ENCODE assay signal across 9 cellular contexts in the genomic region with DNA sequence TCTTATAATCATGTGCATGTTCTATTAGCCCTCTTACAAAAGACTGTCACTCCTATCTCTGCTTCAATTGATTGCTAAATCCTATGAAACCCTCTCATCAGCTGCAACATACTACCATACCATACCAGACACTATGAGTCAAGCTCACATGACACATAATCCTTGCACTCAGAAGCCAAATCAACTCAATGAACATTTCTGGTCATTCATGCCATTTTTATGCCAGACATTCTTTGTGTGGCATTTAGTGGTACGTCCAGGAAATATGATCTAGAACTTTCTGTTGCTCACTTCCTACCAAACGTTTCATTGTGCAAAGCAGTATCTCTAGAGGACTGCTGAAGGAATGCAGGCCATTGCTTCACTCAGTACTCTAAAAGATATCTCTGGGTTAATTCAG.
A peak's percentile ranks its signal among the peaks of the same experiment; 100 is the strongest.
DNase-seq lines count a peak whose midpoint lies in the region; ATAC-seq and TF ChIP-seq lines count a peak whose summit lies in the region.
"Had no signal": no experiment of that assay in that cellular context is flagged by ENCODE, and none has a peak within 500 bp of the region (broad histone marks: within the 10 kb centered on the region; RNA-seq: fewer than 3 reads in every experiment).

No MANE protein-coding gene starts in this region.

- H3K18ac ChIP-seq in mesendoderm (ENCODE audit: low read length) = no peak overlapping the region

- H3K4me1 Mint-ChIP-seq in activated T-cell treated with anti-CD3 and anti-CD28 coated beads, Interleukin-2, amount 50 U/mL, for 72 hours (ENCODE audit: low read depth) = peaks cover 22% of the 10 kb centered on the region
- H3K4me1 Mint-ChIP-seq in stimulated activated memory B cell treated with anti-CD40 and anti-IgM and Interleukin-4, amounts not matched to agents 10 μg/mL and 1 μg/mL and 100 μg/mL, for 72 hours = no peaks in the 10 kb centered on the region

- H4K8ac ChIP-seq in mesendoderm (ENCODE audit: low read depth, low read length) = no peak overlapping the region

- no peak overlapping the region for H2BK5ac ChIP-seq in mesendoderm (ENCODE audit: low read length)

- no peaks in the 10 kb centered on the region for H3K9me3 ChIP-seq in upper lobe of left lung
- H3K9me3 ChIP-seq: BLaER1 had no signal

- H3K27me3 ChIP-seq in upper lobe of left lung (no peaks in the 10 kb centered on the region), mesendoderm (ENCODE audit: insufficient read depth, low read length, poor library complexity) (no peaks in the 10 kb centered on the region)
- H3K27me3 ChIP-seq: BLaER1 had no signal

- H3K27ac ChIP-seq in VCaP (peak overlapping the region; percentile 43; the same call in 1 of the 2 replicates), upper lobe of left lung (peak overlapping the region in 1 of 4 donors; percentile 37), mesendoderm (ENCODE audit: low read depth, low read length) (no peak overlapping the region)
- H3K27ac ChIP-seq: BLaER1 had no signal

- no peak overlapping the region for H2BK15ac ChIP-seq in mesendoderm (replicated peaks; ENCODE audit: low read depth)

- peaks cover 0 to 1% of the 10 kb centered on the region in 2 donors for H3K36me3 Mint-ChIP-seq in activated T-cell treated with anti-CD3 and anti-CD28 coated beads, Interleukin-2, amount 50 U/mL, for 72 hours (ENCODE audit: insufficient read depth in 2 of 2)
- no peaks in the 10 kb centered on the region for H3K36me3 Mint-ChIP-seq in stimulated activated memory B cell treated with anti-CD40 and anti-IgM and Interleukin-4, amounts not matched to agents 10 μg/mL and 1 μg/mL and 100 μg/mL, for 72 hours

- H3K23ac ChIP-seq in mesendoderm (ENCODE audit: low read length) = no peak overlapping the region

- peak in 1 of 4 donors; percentile 66 for TF ChIP-seq EP300 in upper lobe of left lung (IDR thresholded peaks at IDR 0.05)

- TF ChIP-seq CTCF in VCaP (conservative IDR thresholded peaks at IDR 0.05) (no peak), upper lobe of left lung (IDR thresholded peaks at IDR 0.05) (peak in 2 of 6 experiments; percentile 15 to 37)

- no peaks in the 10 kb centered on the region for H3K27me3 Mint-ChIP-seq in activated T-cell treated with anti-CD3 and anti-CD28 coated beads, Interleukin-2, amount 50 U/mL, for 72 hours (ENCODE audit: low read depth)
- H3K27me3 Mint-ChIP-seq in stimulated activated memory B cell treated with anti-CD40 and anti-IgM and Interleukin-4, amounts not matched to agents 10 μg/mL and 1 μg/mL and 100 μg/mL, for 72 hours = no peaks in the 10 kb centered on the region

- H3K9me3 Mint-ChIP-seq in activated T-cell treated with anti-CD3 and anti-CD28 coated beads, Interleukin-2, amount 50 U/mL, for 72 hours = peaks cover 0 to 2% of the 10 kb centered on the region in 2 donors
- H3K9me3 Mint-ChIP-seq in stimulated activated memory B cell treated with anti-CD40 and anti-IgM and Interleukin-4, amounts not matched to agents 10 μg/mL and 1 μg/mL and 100 μg/mL, for 72 hours = no peaks in the 10 kb centered on the region

- H3K36me3 ChIP-seq in upper lobe of left lung (peaks cover 0 to 19% (median 0%) of the 10 kb centered on the region in 4 donors), mesendoderm (ENCODE audit: control insufficient read depth, insufficient read depth, low read length) (no peaks in the 10 kb centered on the region)

- H3K79me1 ChIP-seq in mesendoderm (ENCODE audit: low read length) = peaks cover 3% of the 10 kb centered on the region

- H3K79me2 ChIP-seq in mesendoderm (ENCODE audit: control insufficient read depth, insufficient read depth, low read length) = no peaks in the 10 kb centered on the region

- no peak overlapping the region for H3K4me3 Mint-ChIP-seq in activated T-cell treated with anti-CD3 and anti-CD28 coated beads, Interleukin-2, amount 50 U/mL, for 72 hours
- no peak overlapping the region for H3K4me3 Mint-ChIP-seq in stimulated activated memory B cell treated with anti-CD40 and anti-IgM and Interleukin-4, amounts not matched to agents 10 μg/mL and 1 μg/mL and 100 μg/mL, for 72 hours

- H3K4me1 ChIP-seq in upper lobe of left lung = peaks cover 25 to 33% (median 27%) of the 10 kb centered on the region in 4 donors
- H3K4me1 ChIP-seq in mesendoderm (ENCODE audit: control insufficient read depth, low read depth, low read length) = no peaks in the 10 kb centered on the region
- H3K4me1 ChIP-seq: BLaER1 had no signal

- H3K4me3 ChIP-seq in upper lobe of left lung (no peak overlapping the region), mesendoderm (ENCODE audit: low read length) (no peak overlapping the region)
- H3K4me3 ChIP-seq: BLaER1 had no signal

- H3K4me2 ChIP-seq in mesendoderm (ENCODE audit: low read length) = no peak overlapping the region
- H3K4me2 ChIP-seq: BLaER1 had no signal

- no peak overlapping the region for H3K27ac Mint-ChIP-seq in activated T-cell treated with anti-CD3 and anti-CD28 coated beads, Interleukin-2, amount 50 U/mL, for 72 hours
- H3K27ac Mint-ChIP-seq in stimulated activated memory B cell treated with anti-CD40 and anti-IgM and Interleukin-4, amounts not matched to agents 10 μg/mL and 1 μg/mL and 100 μg/mL, for 72 hours = no peak overlapping the region

- H2BK120ac ChIP-seq in mesendoderm (ENCODE audit: low read depth, low read length) = no peak overlapping the region

- ATAC-seq in activated T-cell treated with anti-CD3 and anti-CD28 coated beads, Interleukin-2, amount 50 U/mL, for 72 hours (replicated peaks in 1 of 2) = peak; percentile 90 to 96
- ATAC-seq in upper lobe of left lung (ENCODE audit: low FRiP score in 2 of 2) = peak; percentile 65 to 69
- ATAC-seq in stimulated activated memory B cell treated with anti-CD40 and anti-IgM and Interleukin-4, amounts not matched to agents 10 μg/mL and 1 μg/mL and 100 μg/mL, for 72 hours = no peak

- no peak overlapping the region for H3K9ac ChIP-seq in mesendoderm (ENCODE audit: low read length)
- H3K9ac ChIP-seq: BLaER1 had no signal

- no peak overlapping the region for H3K4ac ChIP-seq in mesendoderm (ENCODE audit: low read depth, low read length)

- H3K56ac ChIP-seq in mesendoderm (ENCODE audit: low read length) = no peak overlapping the region

- no peak overlapping the region for H2AK5ac ChIP-seq in mesendoderm (ENCODE audit: low read length)

- no peak overlapping the region for H4K5ac ChIP-seq in mesendoderm (ENCODE audit: low read length)

- WGBS in upper lobe of left lung, 2 donors = 28 to 36% methylated on average over 2 of the region's 2 CpGs
- WGBS in mesendoderm (ENCODE audit: extremely low coverage, insufficient coverage, low lambda C conversion rate) = no CpG with 5 or more reads among the region's 2 CpGs

- DNase-seq in activated T-cell treated with anti-CD3 and anti-CD28 coated beads, Interleukin-2, amount 50 U/mL, for 72 hours = peak in 1 of 2 donors; percentile 22
- no peak for DNase-seq in activated T-cell treated with anti-CD3 and anti-CD28 coated beads, Interleukin-2, amount 50 U/mL, for 48 hours
- DNase-seq in glomerular visceral epithelial cell (ENCODE audit: extremely low spot score) (peak; percentile 56), upper lobe of left lung (no peak), mesendoderm (no peak)
- DNase-seq in activated CD4-positive, alpha-beta T cell treated with anti-CD3 and anti-CD28 coated beads for 1 hour = no peak

- TF ChIP-seq POLR2A in upper lobe of left lung (IDR thresholded peaks at IDR 0.05) = no peak
